In the genomic region with DNA sequence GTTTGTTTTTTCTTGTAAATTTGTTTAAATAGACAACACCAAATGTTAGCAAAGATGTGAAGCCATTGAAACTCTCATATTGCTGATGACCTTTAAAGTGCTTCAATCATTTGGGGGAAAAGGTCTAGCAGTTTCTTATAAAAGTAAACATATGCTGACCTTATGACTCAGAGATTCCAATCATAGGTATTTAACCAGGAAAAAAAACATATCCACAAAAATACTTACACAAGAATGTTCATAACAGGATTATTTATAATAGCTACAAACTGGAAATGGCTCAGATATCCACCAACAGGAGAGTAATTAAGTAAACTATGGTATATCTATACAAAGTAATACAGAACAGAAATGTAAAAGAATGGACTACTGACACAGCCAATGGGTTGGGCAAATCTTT, we compare ENCODE assay signal across 33 cellular contexts.
"Had no signal": no experiment of that assay in that cellular context is flagged by ENCODE, and none has a peak within 500 bp of the region (broad histone marks: within the 10 kb centered on the region; RNA-seq: fewer than 3 reads in every experiment).

No MANE protein-coding gene starts in this region.

- H3K4me3 ChIP-seq: breast epithelium, esophagus squamous epithelium, sigmoid colon, smooth muscle cell, uterus had no signal

- H3K4me2 ChIP-seq: smooth muscle cell had no signal

- H3K9me3 Mint-ChIP-seq: activated naive CD4-positive, alpha-beta T cell treated with anti-CD3 and anti-CD28 coated beads, Interleukin-2, amount 50 U/mL, for 24 hours; activated naive CD8-positive, alpha-beta T cell treated with anti-CD3 and anti-CD28 coated beads, Interleukin-2, amount 50 U/mL, for 24 hours; activated T-helper 2 cell treated with anti-CD3 and anti-CD28 coated beads, Interferon-gamma antibody, Interleukin-2, Interleukin-4, amounts not matched to agents 10 μg/mL and 5 μg/mL and 100 μg/mL, durations not matched to agents 14 hours and 24 hours and 36 hours; central memory CD8-positive, alpha-beta T cell; stimulated activated naive CD8-positive, alpha-beta T cell treated with anti-CD3 and anti-CD28 coated beads, Interleukin-15, amount 100 ng/mL, for 72 hours; T-helper 2 cell treated with Interferon-gamma antibody and Interleukin-4, amounts not matched to agents 5 μg/mL and 100 μg/mL, for 36 hours; type B pancreatic cell had no signal

- H3K27me3 Mint-ChIP-seq: stimulated activated memory B cell treated with anti-CD40 and anti-IgM and Interleukin-4, amounts not matched to agents 10 μg/mL and 1 μg/mL and 100 μg/mL, for 72 hours had no signal

- H3K36me3 Mint-ChIP-seq: activated CD8-positive, alpha-beta memory T cell treated with anti-CD3 and anti-CD28 coated beads, Interleukin-2, amount 10 ng/mL, durations not matched to agents 7 days and 5 days; activated naive CD4-positive, alpha-beta T cell treated with anti-CD3 and anti-CD28 coated beads, Interleukin-2, amount 50 U/mL, for 24 hours; stimulated activated memory B cell treated with anti-CD40 and anti-IgM and Interleukin-4, amounts not matched to agents 10 μg/mL and 1 μg/mL and 100 μg/mL, for 72 hours; type B pancreatic cell had no signal

- H3K27me3 ChIP-seq: breast epithelium, sigmoid colon, uterus had no signal

- ATAC-seq: activated CD4-positive, alpha-beta T cell treated with anti-CD3 and anti-CD28 coated beads for 36 hours; activated CD8-positive, alpha-beta memory T cell treated with anti-CD3 and anti-CD28 coated beads, Interleukin-2, amount 10 ng/mL, durations not matched to agents 7 days and 5 days; activated CD8-positive, alpha-beta T cell treated with anti-CD3 and anti-CD28 coated beads, Interleukin-2, amount 10 ng/mL, durations not matched to agents 7 days and 5 days; activated naive CD8-positive, alpha-beta T cell treated with anti-CD3 and anti-CD28 coated beads, Interleukin-2, amount 50 U/mL, for 24 hours; left colon; stimulated activated memory B cell treated with anti-CD40 and anti-IgM and Interleukin-4, amounts not matched to agents 10 μg/mL and 1 μg/mL and 100 μg/mL, for 72 hours; stimulated activated naive CD8-positive, alpha-beta T cell treated with anti-CD3 and anti-CD28 coated beads, Interleukin-15, amount 100 ng/mL, for 72 hours had no signal

- H3K27ac Mint-ChIP-seq: activated CD4-positive, alpha-beta T cell treated with anti-CD3 and anti-CD28 coated beads for 36 hours; activated CD8-positive, alpha-beta memory T cell treated with anti-CD3 and anti-CD28 coated beads, Interleukin-2, amount 10 ng/mL, durations not matched to agents 7 days and 5 days; activated CD8-positive, alpha-beta T cell treated with anti-CD3 and anti-CD28 coated beads, Interleukin-2, amount 10 ng/mL, durations not matched to agents 7 days and 5 days; activated naive CD4-positive, alpha-beta T cell treated with anti-CD3 and anti-CD28 coated beads, Interleukin-2, amount 50 U/mL, for 24 hours; activated naive CD8-positive, alpha-beta T cell treated with anti-CD3 and anti-CD28 coated beads, Interleukin-2, amount 50 U/mL, for 24 hours; activated T-helper 2 cell treated with anti-CD3 and anti-CD28 coated beads, Interferon-gamma antibody, Interleukin-2, Interleukin-4, amounts not matched to agents 10 μg/mL and 5 μg/mL and 100 μg/mL, durations not matched to agents 14 hours and 24 hours and 36 hours; nephron; stimulated activated memory B cell treated with anti-CD40 and anti-IgM and Interleukin-4, amounts not matched to agents 10 μg/mL and 1 μg/mL and 100 μg/mL, for 72 hours; T-helper 2 cell treated with Interferon-gamma antibody and Interleukin-4, amounts not matched to agents 5 μg/mL and 100 μg/mL, for 36 hours; type B pancreatic cell had no signal

- H3K4me1 Mint-ChIP-seq: activated CD4-positive, alpha-beta T cell treated with anti-CD3 and anti-CD28 coated beads for 36 hours; activated CD8-positive, alpha-beta memory T cell treated with anti-CD3 and anti-CD28 coated beads, Interleukin-2, amount 10 ng/mL, durations not matched to agents 7 days and 5 days; activated naive CD4-positive, alpha-beta T cell treated with anti-CD3 and anti-CD28 coated beads, Interleukin-2, amount 50 U/mL, for 24 hours; activated naive CD8-positive, alpha-beta T cell treated with anti-CD3 and anti-CD28 coated beads, Interleukin-2, amount 50 U/mL, for 24 hours; central memory CD8-positive, alpha-beta T cell; nephron; stimulated activated memory B cell treated with anti-CD40 and anti-IgM and Interleukin-4, amounts not matched to agents 10 μg/mL and 1 μg/mL and 100 μg/mL, for 72 hours; stimulated activated naive CD8-positive, alpha-beta T cell treated with anti-CD3 and anti-CD28 coated beads, Interleukin-15, amount 100 ng/mL, for 72 hours had no signal

- H3K9me3 ChIP-seq: breast epithelium, esophagus squamous epithelium, sigmoid colon, uterus had no signal

- FAIRE-seq: colon, endometrium had no signal

- H3K4me3 Mint-ChIP-seq: activated CD4-positive, alpha-beta T cell treated with anti-CD3 and anti-CD28 coated beads for 36 hours; activated CD8-positive, alpha-beta memory T cell treated with anti-CD3 and anti-CD28 coated beads, Interleukin-2, amount 10 ng/mL, durations not matched to agents 7 days and 5 days; activated CD8-positive, alpha-beta T cell treated with anti-CD3 and anti-CD28 coated beads, Interleukin-2, amount 10 ng/mL, durations not matched to agents 7 days and 5 days; activated naive CD4-positive, alpha-beta T cell treated with anti-CD3 and anti-CD28 coated beads, Interleukin-2, amount 50 U/mL, for 24 hours; activated naive CD8-positive, alpha-beta T cell treated with anti-CD3 and anti-CD28 coated beads, Interleukin-2, amount 50 U/mL, for 24 hours; central memory CD8-positive, alpha-beta T cell; nephron; stimulated activated memory B cell treated with anti-CD40 and anti-IgM and Interleukin-4, amounts not matched to agents 10 μg/mL and 1 μg/mL and 100 μg/mL, for 72 hours; stimulated activated naive CD8-positive, alpha-beta T cell treated with anti-CD3 and anti-CD28 coated beads, Interleukin-15, amount 100 ng/mL, for 72 hours; T-helper 2 cell treated with Interferon-gamma antibody and Interleukin-4, amounts not matched to agents 5 μg/mL and 100 μg/mL, for 36 hours; type B pancreatic cell had no signal

- H3K27ac ChIP-seq: breast epithelium, epithelial cell of prostate, esophagus squamous epithelium, sigmoid colon, uterus had no signal

- H3K4me1 ChIP-seq: breast epithelium, esophagus squamous epithelium, sigmoid colon, uterus had no signal

- H3K36me3 ChIP-seq: breast epithelium, esophagus squamous epithelium, sigmoid colon, uterus had no signal

- DNase-seq: activated CD4-positive, alpha-beta T cell treated with anti-CD3 and anti-CD28 coated beads for 36 hours; activated CD4-positive, CD25-positive, alpha-beta regulatory T cell; activated CD8-positive, alpha-beta memory T cell treated with anti-CD3 and anti-CD28 coated beads, Interleukin-2, amount 10 ng/mL, durations not matched to agents 7 days and 5 days; activated CD8-positive, alpha-beta T cell treated with anti-CD3 and anti-CD28 coated beads, Interleukin-2, amount 10 ng/mL, durations not matched to agents 7 days and 5 days; activated naive CD8-positive, alpha-beta T cell treated with anti-CD3 and anti-CD28 coated beads, Interleukin-2, amount 50 U/mL, for 24 hours; activated T-cell treated with anti-CD3 and anti-CD28 coated beads, Interleukin-2, amount 50 U/mL, for 48 hours; amygdala; dermis blood vessel endothelial cell; effector CD4-positive, alpha-beta T cell; esophagus squamous epithelium; foreskin melanocyte; islet precursor cell; left colon; mammary epithelial cell; sigmoid colon; stimulated activated CD4-positive, alpha-beta T cell treated with anti-CD3 and anti-CD28 coated beads, Interleukin-1b, Interleukin-23, amount 100 ng/mL, for 48 hours; stimulated activated CD4-positive, alpha-beta T cell treated with anti-CD3 and anti-CD28 coated beads, Interleukin-4, amount 100 ng/mL, for 4 hours; stimulated activated CD8-positive, alpha-beta memory T cell treated with anti-CD3 and anti-CD28 coated beads, Interleukin-4, amount 100 ng/mL, for 48 hours; stimulated activated naive CD8-positive, alpha-beta T cell treated with anti-CD3 and anti-CD28 coated beads, Interleukin-15, amount 100 ng/mL, for 72 hours; substantia nigra; uterus had no signal
